27 cellular contexts compared by ENCODE assay signal in the genomic region with DNA sequence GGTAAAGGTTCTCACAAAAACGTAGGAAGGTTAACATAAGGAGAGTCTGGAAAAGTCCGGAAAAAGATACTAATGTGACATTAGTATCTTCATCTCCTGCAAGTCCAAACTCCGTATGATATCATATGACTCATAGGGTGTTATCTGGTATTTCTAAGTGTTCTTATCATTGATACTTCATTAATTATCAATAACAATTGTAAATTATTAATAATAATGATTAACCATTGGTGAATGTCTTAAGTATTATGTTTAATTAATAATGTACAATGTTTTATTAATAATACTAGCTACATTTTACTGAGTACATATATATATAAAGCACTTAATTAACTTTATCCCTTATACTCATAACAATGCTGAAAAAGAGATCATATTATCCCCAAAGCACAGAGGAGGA.
DNase-seq lines count a peak whose midpoint lies in the region; ATAC-seq, FAIRE-seq and TF ChIP-seq lines count a peak whose summit lies in the region.
"Had no signal": no experiment of that assay in that cellular context is flagged by ENCODE, and none has a peak within 500 bp of the region (broad histone marks: within the 10 kb centered on the region; RNA-seq: fewer than 3 reads in every experiment).

No MANE protein-coding gene starts in this region.

- H3K36me3 ChIP-seq in Panc1 (ENCODE audit: control insufficient read depth, insufficient read depth, low read length) = no peaks in the 10 kb centered on the region
- H3K36me3 ChIP-seq in K562 (ENCODE audit: control insufficient read depth, insufficient read depth, low read length) = peaks cover 2% of the 10 kb centered on the region; the same call in 1 of the 3 replicates
- no peaks in the 10 kb centered on the region for H3K36me3 ChIP-seq in small intestine (ENCODE audit: control insufficient read depth in 2 of 2, insufficient read depth in 2 of 2, low read length in 2 of 2)
- H3K36me3 ChIP-seq in subcutaneous abdominal adipose tissue (ENCODE audit: control insufficient read depth in 5 of 5, insufficient read depth in 5 of 5, low read length in 5 of 5) = no peaks in the 10 kb centered on the region
- H3K36me3 ChIP-seq: BE2C, BLaER1 had no signal

- H3K9me3 ChIP-seq in Panc1 (ENCODE audit: control insufficient read depth, insufficient read depth, low read depth, low read length) (no peaks in the 10 kb centered on the region), K562 (replicated peaks; ENCODE audit: control insufficient read depth, insufficient read depth, low read depth, low read length) (no peaks in the 10 kb centered on the region), small intestine (ENCODE audit: control insufficient read depth, low read depth) (no peaks in the 10 kb centered on the region), subcutaneous abdominal adipose tissue (ENCODE audit: control insufficient read depth in 5 of 5, low read length in 5 of 5) (no peaks in the 10 kb centered on the region)
- H3K9me3 ChIP-seq: BE2C, BLaER1 had no signal

- H3K27me3 ChIP-seq in Panc1 (ENCODE audit: control insufficient read depth, insufficient read depth, low read length) = no peaks in the 10 kb centered on the region
- H3K27me3 ChIP-seq in K562 (ENCODE audit: control insufficient read depth in 2 of 2, insufficient read depth in 2 of 2, low read length in 2 of 2) = no peaks in the 10 kb centered on the region
- no peaks in the 10 kb centered on the region for H3K27me3 ChIP-seq in small intestine (ENCODE audit: control insufficient read depth in 2 of 2, insufficient read depth in 2 of 2, low read length in 2 of 2)
- no peaks in the 10 kb centered on the region for H3K27me3 ChIP-seq in subcutaneous abdominal adipose tissue (ENCODE audit: control insufficient read depth in 5 of 5, insufficient read depth in 4 of 5, low read length in 5 of 5)
- H3K27me3 ChIP-seq: BE2C, BLaER1 had no signal

- BruUV-seq in Panc1 (replicated peaks; lab: Mats Ljungman, UMichigan) (no TSS peak), K562 (replicated peaks; lab: Mats Ljungman, UMichigan) (no TSS peak)

- H3K9ac ChIP-seq in K562 (ENCODE audit: insufficient read depth in 1 of 2, low read depth in 2 of 2, low read length in 2 of 2) (no peak overlapping the region), subcutaneous abdominal adipose tissue (ENCODE audit: low read length in 5 of 5) (no peak overlapping the region)
- H3K9ac ChIP-seq: BLaER1 had no signal

- TF ChIP-seq POLR2A in K562 (conservative IDR thresholded peaks at IDR 0.05) = no peak

- no peak overlapping the region for H3K4me2 ChIP-seq in K562 (ENCODE audit: insufficient read depth, low read length)
- H3K4me2 ChIP-seq: BLaER1 had no signal

- ATAC-seq in Panc1 (no peak), K562 (no peak), GM21515 (IDR thresholded peaks at IDR 0.05; ENCODE audit: unreplicated experiment) (no peak)
- ATAC-seq: GM12878 had no signal

- H3K27ac ChIP-seq in Panc1 (ENCODE audit: low read length) (peak overlapping the region; percentile 17; the same call in 1 of the 2 replicates), K562 (ENCODE audit: extremely low read depth, low read depth, low read length) (no peak overlapping the region), small intestine (ENCODE audit: low read depth in 1 of 2, low read length in 1 of 2) (peak overlapping the region in 1 of 2 donors; percentile 73), subcutaneous abdominal adipose tissue (ENCODE audit: low read depth, low read length) (peak overlapping the region; percentile 80)
- H3K27ac ChIP-seq: BLaER1 had no signal

- intact Hi-C loops in Panc1 (cut with micrococcal nuclease; ENCODE audit: unreplicated experiment) (no loop called here), K562 (cut with micrococcal nuclease) (loop anchor here (5.0 kb wide), 2 partner anchors 67 to 98 kb away; no protein-coding TSS in a partner anchor)

- TF ChIP-seq RAD21 in K562 (CRISPR knock-in tag; conservative IDR thresholded peaks at IDR 0.05 in 1 of 2, IDR thresholded peaks at IDR 0.05 in 1 of 2) = no peak

- no peaks in the 10 kb centered on the region for H4K20me1 ChIP-seq in K562 (replicated peaks; ENCODE audit: control insufficient read depth, insufficient read depth, low read length)
- H4K20me1 ChIP-seq: BLaER1 had no signal

- in situ Hi-C loops in Panc1 (cut with HindIII; ENCODE audit: low pct_unique_long_range_greater_than_20kb, low sequenced_read_pairs) = no loop called here
- in situ Hi-C loops in K562 (cut with MboI) = no loop called here

- WGBS in K562 (ENCODE audit: insufficient coverage, low coverage, missing lambda C conversion rate) = 73% methylated on average over 3 of the region's 3 CpGs
- 23 to 61% (median 51%) methylated on average over 3 of the region's 3 CpGs for WGBS in small intestine, 3 donors

- peaks cover 6% of the 10 kb centered on the region; the same call in 1 of the 3 replicates for H3K79me2 ChIP-seq in K562 (ENCODE audit: control insufficient read depth, insufficient read depth, low read length)

- CTCF ChIA-PET in Panc1 (lab: Charles Lee) (no interaction called here), K562 (lab: Yijun Ruan, JAX; ENCODE audit: low intra/inter-chr PET ratio) (no interaction called here)

- H3K9me1 ChIP-seq in K562 (ENCODE audit: control insufficient read depth, insufficient read depth, low read length) = no peaks in the 10 kb centered on the region

- no peak for TF ChIP-seq CTCF in Panc1 (IDR thresholded peaks at IDR 0.05)
- TF ChIP-seq CTCF in K562 (IDR thresholded peaks at IDR 0.05 in 2 of 3, conservative IDR thresholded peaks at IDR 0.05 in 1 of 3; ENCODE audit: insufficient read depth in 2 of 3, low read depth in 1 of 3, low read length in 3 of 3) = no peak

- TF ChIP-seq EP300 in K562 (IDR thresholded peaks at IDR 0.05; ENCODE audit: low read length) = no peak

- no peak for DNase-seq in Panc1 (ENCODE audit: low read depth, low spot score)
- DNase-seq in K562 (ENCODE audit: extremely low read depth in 1 of 4, low spot score in 3 of 4) = no peak
- DNase-seq in small intestine = peak; percentile 68
- no peak for DNase-seq in activated naive CD4-positive, alpha-beta T cell treated with Interleukin-2 at 50 U/mL for 16 hours
- no peak for DNase-seq in islet precursor cell
- DNase-seq: 8988T; ACHN; BE2C; C1 segment of cervical spinal cord; CD4-positive, alpha-beta memory T cell; CD4-positive, CD25-positive, alpha-beta regulatory T cell; CD8-positive, alpha-beta memory T cell; COR-L47; DMS 273 treated with DMSO at 0.1 percent for 48 hours; DMS153; DMS53; DMS79; DND-41; EL; GDM1 had no signal

- H3K4me1 ChIP-seq in Panc1 (ENCODE audit: control insufficient read depth, insufficient read depth, low read length) (peaks cover 3% of the 10 kb centered on the region; the same call in 1 of the 2 replicates), K562 (replicated peaks in 1 of 2; ENCODE audit: control insufficient read depth in 2 of 2, insufficient read depth in 2 of 2, low read length in 2 of 2) (peaks cover 13 to 17% of the 10 kb centered on the region in 2 experiments; a peak in 4 of 5 replicates), small intestine (ENCODE audit: control insufficient read depth in 2 of 2, insufficient read depth in 1 of 2, low read depth in 1 of 2, low read length in 1 of 2) (peaks cover 3 to 8% of the 10 kb centered on the region in 2 donors), subcutaneous abdominal adipose tissue (ENCODE audit: control insufficient read depth in 5 of 5, insufficient read depth in 5 of 5, low read length in 5 of 5) (peaks cover 0 to 6% (median 0%) of the 10 kb centered on the region in 5 donors)
- H3K4me1 ChIP-seq: BE2C had no signal

- FAIRE-seq in K562 (lab: Jason Lieb, UNC) = no peak
- peak; percentile 23 for FAIRE-seq in small intestine (lab: Jason Lieb, UNC)
- FAIRE-seq: A204.1, GM12878, GM12892, GM18507 had no signal

- POLR2A ChIA-PET in Panc1 (lab: Charles Lee) (no interaction called here), K562 (lab: Yijun Ruan, JAX) (no interaction called here)

- H2AFZ ChIP-seq in K562 (ENCODE audit: low read depth, low read length) = no peak overlapping the region

- no peak overlapping the region for H3K4me3 ChIP-seq in Panc1 (ENCODE audit: low read depth in 2 of 2, low read length in 2 of 2)
- no peak overlapping the region for H3K4me3 ChIP-seq in K562
- H3K4me3 ChIP-seq in small intestine (ENCODE audit: low read depth in 1 of 2, low read length in 2 of 2) = no peak overlapping the region
- no peak overlapping the region for H3K4me3 ChIP-seq in subcutaneous abdominal adipose tissue (ENCODE audit: low read depth in 1 of 5, low read length in 5 of 5)
- H3K4me3 ChIP-seq: BLaER1, GM12878 had no signal

TF ChIP-seq in K562, 482 proteins besides CTCF, POLR2A, EP300 and RAD21:
- TF ChIP-seq CC2D1A (IDR thresholded peaks at IDR 0.05) = no peak
- TF ChIP-seq TCF7 (IDR thresholded peaks at IDR 0.05; ENCODE audit: borderline replicate concordance) = no peak
- TF ChIP-seq DACH1 (IDR thresholded peaks at IDR 0.05; ENCODE audit: partially characterized antibody) = peak; percentile 93
- TF ChIP-seq KLF13 (tag; IDR thresholded peaks at IDR 0.05; ENCODE audit: borderline replicate concordance, low read depth) = no peak
- no peak for TF ChIP-seq FOSL1 (tag; conservative IDR thresholded peaks at IDR 0.05)
- no peak for TF ChIP-seq IRF9 (tag; IDR thresholded peaks at IDR 0.05)
- no peak for TF ChIP-seq ZNF586 (CRISPR knock-in tag; conservative IDR thresholded peaks at IDR 0.05)
TF ChIP-seq in K562: peak in this region for 1.
